Comparison of ENCODE assay signal across 8 cellular contexts in genomic region chr16:70113982-70114826, GRCh38. TPM values are rescaled to one million over a fixed set of nuclear protein-coding genes. Genes with fewer than 3 reads are reported as not detected.
DNase-seq lines count a peak whose midpoint lies in the region; ATAC-seq and TF ChIP-seq lines count a peak whose summit lies in the region.
"Not testable (repeated sequence)": the region's sequence is repeated elsewhere in the genome, so short reads cannot be mapped to it uniquely, and the experiment has no call there.

PDPR (plus strand) TSS chr16:70114332; CDS start chr16:70120493, 6,161 bp downstream.

- peak; percentile 92 to 97 (median 96) for DNase-seq in CD8-positive, alpha-beta memory T cell
- DNase-seq in GM20000 (ENCODE audit: low spot score): peak; percentile 83
- peak; percentile 47 for DNase-seq in HS-5 (ENCODE audit: low read depth)
- peak; percentile 40 for DNase-seq in NK-92 (lab: John Stamatoyannopoulos, UW; ENCODE audit: unreplicated experiment)
- DNase-seq in activated CD8-positive, alpha-beta memory T cell treated with anti-CD3 and anti-CD28 coated beads for 1 hour (ENCODE audit: extremely low read depth in 1 of 2, low read depth in 1 of 2): peak; percentile 85 to 91
- DNase-seq in effector CD8-positive, alpha-beta T cell (lab: John Stamatoyannopoulos, UW): peak; percentile 91
- peak; percentile 94 for DNase-seq in lung (ENCODE audit: low spot score)
- peak; percentile 81 to 89 (median 85) for DNase-seq in stimulated activated CD4-positive, alpha-beta T cell treated with anti-CD3 and anti-CD28 coated beads, TNF-alpha, amount 100 ng/mL, for 1 hour (ENCODE audit: low read depth in 3 of 3, low spot score in 1 of 3)

- peaks cover 0 to 18% (median 3%) of the 10 kb centered on the region in 3 donors for H3K36me3 Mint-ChIP-seq in CD8-positive, alpha-beta memory T cell

- H3K9me3 Mint-ChIP-seq in CD8-positive, alpha-beta memory T cell: not testable (repeated sequence)

- peaks cover 27 to 32% (median 27%) of the 10 kb centered on the region in 3 donors for H3K4me1 Mint-ChIP-seq in CD8-positive, alpha-beta memory T cell

- not testable (repeated sequence) for H3K4me1 ChIP-seq in CD8-positive, alpha-beta memory T cell (ENCODE audit: insufficient read depth, low read length); lung (ENCODE audit: control insufficient read depth in 2 of 2, insufficient read depth in 2 of 2, low read length in 2 of 2)

- H3K27me3 ChIP-seq in CD8-positive, alpha-beta memory T cell (ENCODE audit: insufficient read depth, low read length, poor library complexity, severe bottlenecking); lung (ENCODE audit: control insufficient read depth, insufficient read depth): not testable (repeated sequence)

- not testable (repeated sequence) for H3K27me3 Mint-ChIP-seq in CD8-positive, alpha-beta memory T cell

- CTCF ChIA-PET in CD8-positive, alpha-beta memory T cell (lab: Charles Lee): not testable (repeated sequence)

- WGBS in lung, 2 donors: 0 to 1% methylated on average over 44 to 88 of the region's 88 CpGs

- peak; percentile 97 for ATAC-seq in lung (ENCODE audit: insufficient read depth, low FRiP score)

- peak within 1 kb of the TSS; percentile 84 to 98 (median 87) for H3K27ac Mint-ChIP-seq in CD8-positive, alpha-beta memory T cell

- TF ChIP-seq CTCF in GM20000 (IDR thresholded peaks at IDR 0.05; ENCODE audit: extremely low read depth, missing control alignments); lung (IDR thresholded peaks at IDR 0.05; ENCODE audit: control extremely low read depth, extremely low read depth): not testable (repeated sequence)

- not testable (repeated sequence) for H3K9me3 ChIP-seq in CD8-positive, alpha-beta memory T cell (ENCODE audit: low read length); lung (ENCODE audit: control insufficient read depth in 2 of 2, insufficient read depth in 1 of 2, low read length in 1 of 2)

- peak within 1 kb of the TSS; percentile 64 for H3K27ac ChIP-seq in CD8-positive, alpha-beta memory T cell (ENCODE audit: low read depth, low read length)
- peak within 1 kb of the TSS; percentile 70 to 87 for H3K27ac ChIP-seq in lung (ENCODE audit: low read depth in 1 of 2, low read length in 1 of 2)

- H3K4me3 ChIP-seq in CD8-positive, alpha-beta memory T cell (ENCODE audit: low read length): peak within 1 kb of the TSS; percentile 72
- H3K4me3 ChIP-seq in lung: peak within 1 kb of the TSS; percentile 85

- H3K4me3 Mint-ChIP-seq in CD8-positive, alpha-beta memory T cell: peak within 1 kb of the TSS; percentile 87 to 98 (median 88)

- not testable (repeated sequence) for H3K36me3 ChIP-seq in CD8-positive, alpha-beta memory T cell (ENCODE audit: insufficient read depth, low read length); lung (ENCODE audit: control insufficient read depth in 2 of 2, insufficient read depth in 2 of 2, low read length in 2 of 2)

- POLR2A ChIA-PET in CD8-positive, alpha-beta memory T cell (lab: Charles Lee): not testable (repeated sequence)

RNA-seq across cellular contexts. Expression of gene PDPR, which starts in this region (rescaled TPM):
- total RNA-seq in CD8-positive, alpha-beta memory T cell: 10 to 100 TPM; 21.1 to 21.8 TPM
- polyA plus RNA-seq in CD8-positive, alpha-beta memory T cell: 11.5 TPM
- 10 to 100 TPM; 28.2 to 33.6 TPM for total RNA-seq in lung
- polyA plus RNA-seq in lung: 1 to 10 TPM; 7.2 to 8.6 TPM

Comparison
In these comparisons a context has a peak if more than half of its experiments do, and no peak if none do; other contexts are left out.
1. Peak in every context shown above with its lines: DNase-seq, ATAC-seq, H3K4me3 ChIP-seq and H3K27ac ChIP-seq.
2. DNase-seq: peak in every context shown above with its lines; median percentile 96 in CD8-positive, alpha-beta memory T cell; 94 in lung; 91 in effector CD8-positive, alpha-beta T cell; 88 in activated CD8-positive, alpha-beta memory T cell treated with anti-CD3 and anti-CD28 coated beads for 1 hour; 85 in stimulated activated CD4-positive, alpha-beta T cell treated with anti-CD3 and anti-CD28 coated beads, TNF-alpha, amount 100 ng/mL, for 1 hour; 83 in GM20000; 47 in HS-5; 40 in NK-92.